ENCODE assay signal across 1 cellular context in the genomic region with DNA sequence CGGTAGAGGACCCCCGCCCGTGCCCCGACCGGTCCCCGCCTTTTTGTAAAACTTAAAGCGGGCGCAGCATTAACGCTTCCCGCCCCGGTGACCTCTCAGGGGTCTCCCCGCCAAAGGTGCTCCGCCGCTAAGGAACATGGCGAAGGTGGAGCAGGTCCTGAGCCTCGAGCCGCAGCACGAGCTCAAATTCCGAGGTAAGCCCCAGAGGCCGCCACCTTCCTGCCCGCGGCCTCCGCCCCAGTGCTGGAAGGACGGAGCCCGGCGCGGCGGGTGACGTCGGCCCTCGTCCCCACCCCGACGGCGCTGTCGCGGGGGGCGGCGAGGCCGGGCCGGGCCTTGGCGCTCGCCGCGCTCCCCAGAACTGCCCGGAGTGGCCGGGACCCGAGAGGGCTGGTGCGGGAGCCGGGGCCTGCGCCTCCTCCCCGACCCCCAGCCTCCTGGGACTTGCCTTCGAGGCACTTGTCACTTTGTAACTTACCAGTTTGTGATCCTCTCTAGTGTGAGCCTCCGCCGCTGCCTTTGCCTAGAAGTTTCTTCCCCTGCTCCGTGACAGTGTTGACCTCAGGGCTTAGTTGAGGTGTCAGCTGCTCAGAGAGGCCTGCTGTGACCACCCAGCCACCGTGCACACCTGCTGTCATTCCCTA.
TF ChIP-seq lines count a peak whose summit lies in the region.

No MANE protein-coding gene starts in this region.

TF ChIP-seq in K562, 482 proteins besides CTCF, POLR2A, EP300 and RAD21 (continued from another document and continues in another):
- TF ChIP-seq, protein P1, sequence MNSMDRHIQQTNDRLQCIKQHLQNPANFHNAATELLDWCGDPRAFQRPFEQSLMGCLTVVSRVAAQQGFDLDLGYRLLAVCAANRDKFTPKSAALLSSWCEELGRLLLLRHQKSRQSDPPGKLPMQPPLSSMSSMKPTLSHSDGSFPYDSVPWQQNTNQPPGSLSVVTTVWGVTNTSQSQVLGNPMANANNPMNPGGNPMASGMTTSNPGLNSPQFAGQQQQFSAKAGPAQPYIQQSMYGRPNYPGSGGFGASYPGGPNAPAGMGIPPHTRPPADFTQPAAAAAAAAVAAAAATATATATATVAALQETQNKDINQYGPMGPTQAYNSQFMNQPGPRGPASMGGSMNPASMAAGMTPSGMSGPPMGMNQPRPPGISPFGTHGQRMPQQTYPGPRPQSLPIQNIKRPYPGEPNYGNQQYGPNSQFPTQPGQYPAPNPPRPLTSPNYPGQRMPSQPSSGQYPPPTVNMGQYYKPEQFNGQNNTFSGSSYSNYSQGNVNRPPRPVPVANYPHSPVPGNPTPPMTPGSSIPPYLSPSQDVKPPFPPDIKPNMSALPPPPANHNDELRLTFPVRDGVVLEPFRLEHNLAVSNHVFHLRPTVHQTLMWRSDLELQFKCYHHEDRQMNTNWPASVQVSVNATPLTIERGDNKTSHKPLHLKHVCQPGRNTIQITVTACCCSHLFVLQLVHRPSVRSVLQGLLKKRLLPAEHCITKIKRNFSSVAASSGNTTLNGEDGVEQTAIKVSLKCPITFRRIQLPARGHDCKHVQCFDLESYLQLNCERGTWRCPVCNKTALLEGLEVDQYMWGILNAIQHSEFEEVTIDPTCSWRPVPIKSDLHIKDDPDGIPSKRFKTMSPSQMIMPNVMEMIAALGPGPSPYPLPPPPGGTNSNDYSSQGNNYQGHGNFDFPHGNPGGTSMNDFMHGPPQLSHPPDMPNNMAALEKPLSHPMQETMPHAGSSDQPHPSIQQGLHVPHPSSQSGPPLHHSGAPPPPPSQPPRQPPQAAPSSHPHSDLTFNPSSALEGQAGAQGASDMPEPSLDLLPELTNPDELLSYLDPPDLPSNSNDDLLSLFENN (IDR thresholded peaks at IDR 0.05; ENCODE audit: low read depth in 2 of 2, low read length in 2 of 2): no peak
- no peak for TF ChIP-seq PURB (CRISPR knock-in tag; IDR thresholded peaks at IDR 0.05; ENCODE audit: low read depth)
- TF ChIP-seq, protein P2, sequence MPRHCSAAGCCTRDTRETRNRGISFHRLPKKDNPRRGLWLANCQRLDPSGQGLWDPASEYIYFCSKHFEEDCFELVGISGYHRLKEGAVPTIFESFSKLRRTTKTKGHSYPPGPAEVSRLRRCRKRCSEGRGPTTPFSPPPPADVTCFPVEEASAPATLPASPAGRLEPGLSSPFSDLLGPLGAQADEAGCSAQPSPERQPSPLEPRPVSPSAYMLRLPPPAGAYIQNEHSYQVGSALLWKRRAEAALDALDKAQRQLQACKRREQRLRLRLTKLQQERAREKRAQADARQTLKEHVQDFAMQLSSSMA (CRISPR knock-in tag; IDR thresholded peaks at IDR 0.05): no peak
- TF ChIP-seq FOXM1 (IDR thresholded peaks at IDR 0.05; ENCODE audit: low read depth): no peak
- TF ChIP-seq FOXM1 (CRISPR knock-in tag; IDR thresholded peaks at IDR 0.05; ENCODE audit: low read depth): no peak; the same call in 1 of the 2 replicates
- TF ChIP-seq SNRNP70 (optimal IDR thresholded peaks at IDR 0.05; ENCODE audit: low read depth, low read length): no peak
- TF ChIP-seq ZNF212 (CRISPR knock-in tag; IDR thresholded peaks at IDR 0.05): no peak
- TF ChIP-seq NR2C1 (IDR thresholded peaks at IDR 0.05): no peak
- no peak for TF ChIP-seq NR2C1 (tag; IDR thresholded peaks at IDR 0.05)
- no peak for TF ChIP-seq PTBP1 (IDR thresholded peaks at IDR 0.05; ENCODE audit: low read depth, low read length)
- TF ChIP-seq, protein P3, sequence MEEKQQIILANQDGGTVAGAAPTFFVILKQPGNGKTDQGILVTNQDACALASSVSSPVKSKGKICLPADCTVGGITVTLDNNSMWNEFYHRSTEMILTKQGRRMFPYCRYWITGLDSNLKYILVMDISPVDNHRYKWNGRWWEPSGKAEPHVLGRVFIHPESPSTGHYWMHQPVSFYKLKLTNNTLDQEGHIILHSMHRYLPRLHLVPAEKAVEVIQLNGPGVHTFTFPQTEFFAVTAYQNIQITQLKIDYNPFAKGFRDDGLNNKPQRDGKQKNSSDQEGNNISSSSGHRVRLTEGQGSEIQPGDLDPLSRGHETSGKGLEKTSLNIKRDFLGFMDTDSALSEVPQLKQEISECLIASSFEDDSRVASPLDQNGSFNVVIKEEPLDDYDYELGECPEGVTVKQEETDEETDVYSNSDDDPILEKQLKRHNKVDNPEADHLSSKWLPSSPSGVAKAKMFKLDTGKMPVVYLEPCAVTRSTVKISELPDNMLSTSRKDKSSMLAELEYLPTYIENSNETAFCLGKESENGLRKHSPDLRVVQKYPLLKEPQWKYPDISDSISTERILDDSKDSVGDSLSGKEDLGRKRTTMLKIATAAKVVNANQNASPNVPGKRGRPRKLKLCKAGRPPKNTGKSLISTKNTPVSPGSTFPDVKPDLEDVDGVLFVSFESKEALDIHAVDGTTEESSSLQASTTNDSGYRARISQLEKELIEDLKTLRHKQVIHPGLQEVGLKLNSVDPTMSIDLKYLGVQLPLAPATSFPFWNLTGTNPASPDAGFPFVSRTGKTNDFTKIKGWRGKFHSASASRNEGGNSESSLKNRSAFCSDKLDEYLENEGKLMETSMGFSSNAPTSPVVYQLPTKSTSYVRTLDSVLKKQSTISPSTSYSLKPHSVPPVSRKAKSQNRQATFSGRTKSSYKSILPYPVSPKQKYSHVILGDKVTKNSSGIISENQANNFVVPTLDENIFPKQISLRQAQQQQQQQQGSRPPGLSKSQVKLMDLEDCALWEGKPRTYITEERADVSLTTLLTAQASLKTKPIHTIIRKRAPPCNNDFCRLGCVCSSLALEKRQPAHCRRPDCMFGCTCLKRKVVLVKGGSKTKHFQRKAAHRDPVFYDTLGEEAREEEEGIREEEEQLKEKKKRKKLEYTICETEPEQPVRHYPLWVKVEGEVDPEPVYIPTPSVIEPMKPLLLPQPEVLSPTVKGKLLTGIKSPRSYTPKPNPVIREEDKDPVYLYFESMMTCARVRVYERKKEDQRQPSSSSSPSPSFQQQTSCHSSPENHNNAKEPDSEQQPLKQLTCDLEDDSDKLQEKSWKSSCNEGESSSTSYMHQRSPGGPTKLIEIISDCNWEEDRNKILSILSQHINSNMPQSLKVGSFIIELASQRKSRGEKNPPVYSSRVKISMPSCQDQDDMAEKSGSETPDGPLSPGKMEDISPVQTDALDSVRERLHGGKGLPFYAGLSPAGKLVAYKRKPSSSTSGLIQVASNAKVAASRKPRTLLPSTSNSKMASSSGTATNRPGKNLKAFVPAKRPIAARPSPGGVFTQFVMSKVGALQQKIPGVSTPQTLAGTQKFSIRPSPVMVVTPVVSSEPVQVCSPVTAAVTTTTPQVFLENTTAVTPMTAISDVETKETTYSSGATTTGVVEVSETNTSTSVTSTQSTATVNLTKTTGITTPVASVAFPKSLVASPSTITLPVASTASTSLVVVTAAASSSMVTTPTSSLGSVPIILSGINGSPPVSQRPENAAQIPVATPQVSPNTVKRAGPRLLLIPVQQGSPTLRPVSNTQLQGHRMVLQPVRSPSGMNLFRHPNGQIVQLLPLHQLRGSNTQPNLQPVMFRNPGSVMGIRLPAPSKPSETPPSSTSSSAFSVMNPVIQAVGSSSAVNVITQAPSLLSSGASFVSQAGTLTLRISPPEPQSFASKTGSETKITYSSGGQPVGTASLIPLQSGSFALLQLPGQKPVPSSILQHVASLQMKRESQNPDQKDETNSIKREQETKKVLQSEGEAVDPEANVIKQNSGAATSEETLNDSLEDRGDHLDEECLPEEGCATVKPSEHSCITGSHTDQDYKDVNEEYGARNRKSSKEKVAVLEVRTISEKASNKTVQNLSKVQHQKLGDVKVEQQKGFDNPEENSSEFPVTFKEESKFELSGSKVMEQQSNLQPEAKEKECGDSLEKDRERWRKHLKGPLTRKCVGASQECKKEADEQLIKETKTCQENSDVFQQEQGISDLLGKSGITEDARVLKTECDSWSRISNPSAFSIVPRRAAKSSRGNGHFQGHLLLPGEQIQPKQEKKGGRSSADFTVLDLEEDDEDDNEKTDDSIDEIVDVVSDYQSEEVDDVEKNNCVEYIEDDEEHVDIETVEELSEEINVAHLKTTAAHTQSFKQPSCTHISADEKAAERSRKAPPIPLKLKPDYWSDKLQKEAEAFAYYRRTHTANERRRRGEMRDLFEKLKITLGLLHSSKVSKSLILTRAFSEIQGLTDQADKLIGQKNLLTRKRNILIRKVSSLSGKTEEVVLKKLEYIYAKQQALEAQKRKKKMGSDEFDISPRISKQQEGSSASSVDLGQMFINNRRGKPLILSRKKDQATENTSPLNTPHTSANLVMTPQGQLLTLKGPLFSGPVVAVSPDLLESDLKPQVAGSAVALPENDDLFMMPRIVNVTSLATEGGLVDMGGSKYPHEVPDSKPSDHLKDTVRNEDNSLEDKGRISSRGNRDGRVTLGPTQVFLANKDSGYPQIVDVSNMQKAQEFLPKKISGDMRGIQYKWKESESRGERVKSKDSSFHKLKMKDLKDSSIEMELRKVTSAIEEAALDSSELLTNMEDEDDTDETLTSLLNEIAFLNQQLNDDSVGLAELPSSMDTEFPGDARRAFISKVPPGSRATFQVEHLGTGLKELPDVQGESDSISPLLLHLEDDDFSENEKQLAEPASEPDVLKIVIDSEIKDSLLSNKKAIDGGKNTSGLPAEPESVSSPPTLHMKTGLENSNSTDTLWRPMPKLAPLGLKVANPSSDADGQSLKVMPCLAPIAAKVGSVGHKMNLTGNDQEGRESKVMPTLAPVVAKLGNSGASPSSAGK (IDR thresholded peaks at IDR 0.05): peak; percentile 49
- TF ChIP-seq, protein P4, sequence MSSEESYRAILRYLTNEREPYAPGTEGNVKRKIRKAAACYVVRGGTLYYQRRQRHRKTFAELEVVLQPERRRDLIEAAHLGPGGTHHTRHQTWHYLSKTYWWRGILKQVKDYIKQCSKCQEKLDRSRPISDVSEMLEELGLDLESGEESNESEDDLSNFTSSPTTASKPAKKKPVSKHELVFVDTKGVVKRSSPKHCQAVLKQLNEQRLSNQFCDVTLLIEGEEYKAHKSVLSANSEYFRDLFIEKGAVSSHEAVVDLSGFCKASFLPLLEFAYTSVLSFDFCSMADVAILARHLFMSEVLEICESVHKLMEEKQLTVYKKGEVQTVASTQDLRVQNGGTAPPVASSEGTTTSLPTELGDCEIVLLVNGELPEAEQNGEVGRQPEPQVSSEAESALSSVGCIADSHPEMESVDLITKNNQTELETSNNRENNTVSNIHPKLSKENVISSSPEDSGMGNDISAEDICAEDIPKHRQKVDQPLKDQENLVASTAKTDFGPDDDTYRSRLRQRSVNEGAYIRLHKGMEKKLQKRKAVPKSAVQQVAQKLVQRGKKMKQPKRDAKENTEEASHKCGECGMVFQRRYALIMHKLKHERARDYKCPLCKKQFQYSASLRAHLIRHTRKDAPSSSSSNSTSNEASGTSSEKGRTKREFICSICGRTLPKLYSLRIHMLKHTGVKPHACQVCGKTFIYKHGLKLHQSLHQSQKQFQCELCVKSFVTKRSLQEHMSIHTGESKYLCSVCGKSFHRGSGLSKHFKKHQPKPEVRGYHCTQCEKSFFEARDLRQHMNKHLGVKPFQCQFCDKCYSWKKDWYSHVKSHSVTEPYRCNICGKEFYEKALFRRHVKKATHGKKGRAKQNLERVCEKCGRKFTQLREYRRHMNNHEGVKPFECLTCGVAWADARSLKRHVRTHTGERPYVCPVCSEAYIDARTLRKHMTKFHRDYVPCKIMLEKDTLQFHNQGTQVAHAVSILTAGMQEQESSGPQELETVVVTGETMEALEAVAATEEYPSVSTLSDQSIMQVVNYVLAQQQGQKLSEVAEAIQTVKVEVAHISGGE (CRISPR knock-in tag; IDR thresholded peaks at IDR 0.05): peak in 2 of 3 experiments; percentile 30 to 45; a peak in 3 of 6 replicates
- TF ChIP-seq CBX8 (IDR thresholded peaks at IDR 0.05; ENCODE audit: borderline replicate concordance, extremely low read depth, low read depth, low read length, poor library complexity, severe bottlenecking): no peak
- TF ChIP-seq TRIM24 (IDR thresholded peaks at IDR 0.05): no peak
- TF ChIP-seq, protein P5, sequence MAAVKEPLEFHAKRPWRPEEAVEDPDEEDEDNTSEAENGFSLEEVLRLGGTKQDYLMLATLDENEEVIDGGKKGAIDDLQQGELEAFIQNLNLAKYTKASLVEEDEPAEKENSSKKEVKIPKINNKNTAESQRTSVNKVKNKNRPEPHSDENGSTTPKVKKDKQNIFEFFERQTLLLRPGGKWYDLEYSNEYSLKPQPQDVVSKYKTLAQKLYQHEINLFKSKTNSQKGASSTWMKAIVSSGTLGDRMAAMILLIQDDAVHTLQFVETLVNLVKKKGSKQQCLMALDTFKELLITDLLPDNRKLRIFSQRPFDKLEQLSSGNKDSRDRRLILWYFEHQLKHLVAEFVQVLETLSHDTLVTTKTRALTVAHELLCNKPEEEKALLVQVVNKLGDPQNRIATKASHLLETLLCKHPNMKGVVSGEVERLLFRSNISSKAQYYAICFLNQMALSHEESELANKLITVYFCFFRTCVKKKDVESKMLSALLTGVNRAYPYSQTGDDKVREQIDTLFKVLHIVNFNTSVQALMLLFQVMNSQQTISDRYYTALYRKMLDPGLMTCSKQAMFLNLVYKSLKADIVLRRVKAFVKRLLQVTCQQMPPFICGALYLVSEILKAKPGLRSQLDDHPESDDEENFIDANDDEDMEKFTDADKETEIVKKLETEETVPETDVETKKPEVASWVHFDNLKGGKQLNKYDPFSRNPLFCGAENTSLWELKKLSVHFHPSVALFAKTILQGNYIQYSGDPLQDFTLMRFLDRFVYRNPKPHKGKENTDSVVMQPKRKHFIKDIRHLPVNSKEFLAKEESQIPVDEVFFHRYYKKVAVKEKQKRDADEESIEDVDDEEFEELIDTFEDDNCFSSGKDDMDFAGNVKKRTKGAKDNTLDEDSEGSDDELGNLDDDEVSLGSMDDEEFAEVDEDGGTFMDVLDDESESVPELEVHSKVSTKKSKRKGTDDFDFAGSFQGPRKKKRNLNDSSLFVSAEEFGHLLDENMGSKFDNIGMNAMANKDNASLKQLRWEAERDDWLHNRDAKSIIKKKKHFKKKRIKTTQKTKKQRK (IDR thresholded peaks at IDR 0.05; ENCODE audit: borderline replicate concordance, low read depth, low read length): no peak
- TF ChIP-seq ZBTB1 (CRISPR knock-in tag; IDR thresholded peaks at IDR 0.05; ENCODE audit: borderline replicate concordance, low read depth): no peak; the same call in 1 of the 2 replicates
- 0 out of 2 replicates have a peak, but pooled peaks have one; percentile 26 for TF ChIP-seq NFIC (IDR thresholded peaks at IDR 0.05)
- TF ChIP-seq SAFB (IDR thresholded peaks at IDR 0.05; ENCODE audit: borderline replicate concordance, low read depth, low read length): peak; percentile 53; the same call in 1 of the 2 replicates
- TF ChIP-seq, protein P6, sequence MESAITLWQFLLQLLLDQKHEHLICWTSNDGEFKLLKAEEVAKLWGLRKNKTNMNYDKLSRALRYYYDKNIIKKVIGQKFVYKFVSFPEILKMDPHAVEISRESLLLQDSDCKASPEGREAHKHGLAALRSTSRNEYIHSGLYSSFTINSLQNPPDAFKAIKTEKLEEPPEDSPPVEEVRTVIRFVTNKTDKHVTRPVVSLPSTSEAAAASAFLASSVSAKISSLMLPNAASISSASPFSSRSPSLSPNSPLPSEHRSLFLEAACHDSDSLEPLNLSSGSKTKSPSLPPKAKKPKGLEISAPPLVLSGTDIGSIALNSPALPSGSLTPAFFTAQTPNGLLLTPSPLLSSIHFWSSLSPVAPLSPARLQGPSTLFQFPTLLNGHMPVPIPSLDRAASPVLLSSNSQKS (CRISPR knock-in tag; IDR thresholded peaks at IDR 0.05): no peak
- no peak for TF ChIP-seq PHB2 (IDR thresholded peaks at IDR 0.05; ENCODE audit: low read depth)
- no peak for TF ChIP-seq SRSF9 (IDR thresholded peaks at IDR 0.05; ENCODE audit: borderline replicate concordance, low read depth, low read length)
- no peak for TF ChIP-seq HDAC6 (IDR thresholded peaks at IDR 0.05; ENCODE audit: low read depth, low read length)
- TF ChIP-seq SIN3A (IDR thresholded peaks at IDR 0.05; ENCODE audit: borderline replicate concordance in 2 of 2, control insufficient read depth in 1 of 2, low read depth in 2 of 2, low read length in 2 of 2): 0 out of 4 replicates have a peak, but pooled peaks of 1 of the 2 experiments have one; percentile 26
